8 cellular contexts compared by ENCODE assay signal in genomic region chr17:27319536-27320221, GRCh38. TPM values are rescaled to one million over a fixed set of nuclear protein-coding genes. Genes with fewer than 3 reads are reported as not detected.
DNase-seq lines count a peak whose midpoint lies in the region; ATAC-seq, FAIRE-seq and TF ChIP-seq lines count a peak whose summit lies in the region.

No MANE protein-coding gene starts in this region.

- POLR2A ChIA-PET in HEK293 (lab: Yijun Ruan, JAX), result interaction anchor here (0.6 to 4.2 kb wide), 2 partner anchors 16 to 25 kb away, joined by 4 to 26 read pairs; partner anchors contain the start of gene WSB1

- ATAC-seq in activated T-helper 17 cell treated with anti-CD3 and anti-CD28 coated beads, Interleukin-2, amount 50 U/mL, for 72 hours (replicated peaks), result no peak
- ATAC-seq in GM18505 (IDR thresholded peaks at IDR 0.05; ENCODE audit: unreplicated experiment), result no peak
- ATAC-seq in GM18870 (IDR thresholded peaks at IDR 0.05; ENCODE audit: unreplicated experiment), result no peak
- ATAC-seq in GM19463 (IDR thresholded peaks at IDR 0.05; ENCODE audit: unreplicated experiment), result no peak

- CTCF ChIA-PET in HEK293 (lab: Yijun Ruan, JAX), result interaction anchor here (0.6 to 4.3 kb wide), 7 partner anchors 8 to 233 kb away, joined by 3 to 17 read pairs (median 3); no protein-coding TSS in a partner anchor

- H3K4me1 ChIP-seq in HEK293 (ENCODE audit: control insufficient read depth, insufficient read depth, low read length) (peaks cover 16% of the 10 kb centered on the region), right atrium auricular region (peaks cover 0 to 54% of the 10 kb centered on the region in 2 donors), small intestine (ENCODE audit: control insufficient read depth in 2 of 2, insufficient read depth in 1 of 2, low read depth in 1 of 2, low read length in 1 of 2) (peaks cover 0 to 2% of the 10 kb centered on the region in 2 donors)

- peaks cover 5% of the 10 kb centered on the region for H3K4me1 Mint-ChIP-seq in activated T-helper 17 cell treated with anti-CD3 and anti-CD28 coated beads, Interleukin-2, amount 50 U/mL, for 72 hours

- H3K36me3 ChIP-seq in HEK293 (ENCODE audit: control insufficient read depth in 2 of 2, insufficient read depth in 1 of 2, low read length in 2 of 2) (peaks cover 26 to 44% of the 10 kb centered on the region in 2 experiments), right atrium auricular region (peaks cover 24% of the 10 kb centered on the region), small intestine (ENCODE audit: control insufficient read depth in 2 of 2, insufficient read depth in 2 of 2, low read length in 2 of 2) (peaks cover 0 to 3% of the 10 kb centered on the region in 2 donors)

- peaks cover 47% of the 10 kb centered on the region for H3K36me3 Mint-ChIP-seq in activated T-helper 17 cell treated with anti-CD3 and anti-CD28 coated beads, Interleukin-2, amount 50 U/mL, for 72 hours (ENCODE audit: low read depth)

- DNase-seq in right atrium auricular region (ENCODE audit: low spot score) (no peak), small intestine (peak; percentile 28), iPS-NIHi7 (ENCODE audit: extremely low spot score) (no peak)

- TF ChIP-seq POLR2A in GM18505 (IDR thresholded peaks at IDR 0.05; ENCODE audit: borderline replicate concordance, extremely low read depth, insufficient read depth, insufficient read length), result no peak

- H3K27ac Mint-ChIP-seq in activated T-helper 17 cell treated with anti-CD3 and anti-CD28 coated beads, Interleukin-2, amount 50 U/mL, for 72 hours, result peak overlapping the region; percentile 59

- H3K9me3 Mint-ChIP-seq in activated T-helper 17 cell treated with anti-CD3 and anti-CD28 coated beads, Interleukin-2, amount 50 U/mL, for 72 hours, result no peaks in the 10 kb centered on the region

- no peaks in the 10 kb centered on the region for H3K27me3 Mint-ChIP-seq in activated T-helper 17 cell treated with anti-CD3 and anti-CD28 coated beads, Interleukin-2, amount 50 U/mL, for 72 hours

- H3K27me3 ChIP-seq in right atrium auricular region (no peaks in the 10 kb centered on the region), small intestine (ENCODE audit: control insufficient read depth in 2 of 2, insufficient read depth in 2 of 2, low read length in 2 of 2) (no peaks in the 10 kb centered on the region)

- TF ChIP-seq CTCF in HEK293 (tag by site-specific recombination; IDR thresholded peaks at IDR 0.05), result no peak
- TF ChIP-seq CTCF in right atrium auricular region (IDR thresholded peaks at IDR 0.05), result no peak

- H3K9me3 ChIP-seq in HEK293 (ENCODE audit: control insufficient read depth, insufficient read depth, low read depth, low read length) (no peaks in the 10 kb centered on the region), right atrium auricular region (no peaks in the 10 kb centered on the region), small intestine (ENCODE audit: control insufficient read depth, low read depth) (no peaks in the 10 kb centered on the region)

- WGBS in small intestine, 3 donors, result 34 to 41% (median 34%) methylated on average over 4 of the region's 4 CpGs

- H3K4me3 ChIP-seq in HEK293 (ENCODE audit: low read depth, low read length) (no peak overlapping the region), right atrium auricular region (no peak overlapping the region), small intestine (ENCODE audit: low read depth in 1 of 2, low read length in 2 of 2) (no peak overlapping the region)

- H3K27ac ChIP-seq in HEK293 (ENCODE audit: extremely low read depth, low read depth, low read length) (no peak overlapping the region), right atrium auricular region (peak overlapping the region; percentile 55 to 63), small intestine (ENCODE audit: low read depth in 1 of 2, low read length in 1 of 2) (peak overlapping the region in 1 of 2 donors; percentile 32)

- FAIRE-seq in small intestine (lab: Jason Lieb, UNC), result no peak

- no peak overlapping the region for H3K4me3 Mint-ChIP-seq in activated T-helper 17 cell treated with anti-CD3 and anti-CD28 coated beads, Interleukin-2, amount 50 U/mL, for 72 hours

TF ChIP-seq in HEK293, 187 proteins besides CTCF, POLR2A, EP300 and RAD21:
- peak; percentile 42; the same call in 1 of the 2 replicates for TF ChIP-seq SCRT2 (tag by site-specific recombination; IDR thresholded peaks at IDR 0.05)
- TF ChIP-seq OVOL3 (tag by site-specific recombination; IDR thresholded peaks at IDR 0.05), result no peak
- TF ChIP-seq FEZF1 (tag by site-specific recombination; IDR thresholded peaks at IDR 0.05), result peak; percentile 84

RNA-seq across cellular contexts. Expression of gene WSB1, which starts 25.8 kb away (rescaled TPM):
- total RNA-seq in activated T-helper 17 cell treated with anti-CD3 and anti-CD28 coated beads, Interleukin-2, amount 50 U/mL, for 72 hours, result 100 to 1,000 TPM; 118 to 403 TPM
- total RNA-seq in right atrium auricular region, result 10 to 100 TPM; 38.0 to 44.7 TPM
- 10 to 100 TPM; 28.9 to 56.3 (median 32.2) TPM for polyA plus RNA-seq in small intestine
